ENCODE assay signal across 1 cellular context in genomic region chr4:4566359-4566758, GRCh38.
A peak's percentile ranks its signal among the peaks of the same experiment; 100 is the strongest.
TF ChIP-seq lines count a peak whose summit lies in the region.

No MANE protein-coding gene starts in this region.

TF ChIP-seq in HepG2, 621 proteins besides CTCF, POLR2A, EP300 and RAD21:
- TF ChIP-seq STAG1 (CRISPR knock-in tag; IDR thresholded peaks at IDR 0.05), result peak; percentile 55
